Comparison of ENCODE assay signal across 24 cellular contexts in the genomic region with DNA sequence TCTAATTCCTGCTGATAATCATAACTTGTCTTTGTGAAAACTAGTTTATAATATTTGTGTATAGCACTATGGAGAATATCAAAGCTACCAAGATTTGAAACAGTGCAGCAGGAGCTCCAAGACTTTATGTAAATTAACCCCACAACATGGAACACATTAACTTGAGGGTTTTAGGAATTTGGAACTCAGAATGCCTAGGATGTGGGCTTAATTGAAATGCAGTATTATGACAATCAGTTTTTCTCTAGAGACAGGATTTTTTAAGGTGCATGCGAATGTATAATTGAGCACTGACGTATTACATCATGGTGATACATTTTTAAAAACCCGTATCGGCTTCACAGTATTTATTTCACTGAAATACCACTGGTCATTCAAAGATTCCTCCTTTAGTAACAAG.
"Had no signal": no experiment of that assay in that cellular context is flagged by ENCODE, and none has a peak within 500 bp of the region (broad histone marks: within the 10 kb centered on the region; RNA-seq: fewer than 3 reads in every experiment).

No MANE protein-coding gene starts in this region.

- H3K4me1 ChIP-seq: Peyer's patch had no signal

- H3K4me2 ChIP-seq: KMS-11 had no signal

- H3K36me3 Mint-ChIP-seq: activated CD4-positive, alpha-beta memory T cell treated with anti-CD3 and anti-CD28 coated beads for 36 hours; activated naive CD4-positive, alpha-beta T cell treated with anti-CD3 and anti-CD28 coated beads, Interleukin-2, amount 10 ng/mL, durations not matched to agents 7 days and 5 days; activated naive CD8-positive, alpha-beta T cell treated with anti-CD3 and anti-CD28 coated beads for 36 hours had no signal

- H3K4me3 ChIP-seq: cardiac muscle cell, MG63, Peyer's patch had no signal

- DNase-seq: activated CD4-positive, alpha-beta memory T cell treated with anti-CD3 and anti-CD28 coated beads for 36 hours; activated CD4-positive, alpha-beta T cell treated with anti-CD3 and anti-CD28 coated beads, Interleukin-2, amount 10 ng/mL, durations not matched to agents 7 days and 5 days; activated CD4-positive, CD25-positive, alpha-beta regulatory T cell; activated gamma-delta T cell treated with Interleukin-2 at 50 U/mL for 16 hours; activated naive CD4-positive, alpha-beta T cell treated with anti-CD3 and anti-CD28 coated beads, Interleukin-2, amount 10 ng/mL, durations not matched to agents 7 days and 5 days; activated naive CD8-positive, alpha-beta T cell treated with anti-CD3 and anti-CD28 coated beads for 36 hours; activated T-cell treated with anti-CD3 and anti-CD28 coated beads for 4 hours; activated T-cell treated with anti-CD3 and anti-CD28 coated beads, Interleukin-2, amount 50 U/mL, for 48 hours; aorta; brain microvascular endothelial cell; MG63; NCI-H1092 treated with DMSO at 0.1 percent for 48 hours; NCI-H1436; NCI-H1694 treated with DMSO at 0.1 percent for 48 hours; NCI-H2081; NCI-H446; NCI-H524; Peyer's patch; SHP77; T-helper 1 cell had no signal

- H3K9me3 Mint-ChIP-seq: activated CD4-positive, alpha-beta T cell treated with anti-CD3 and anti-CD28 coated beads, Interleukin-2, amount 10 ng/mL, durations not matched to agents 7 days and 5 days; activated naive CD8-positive, alpha-beta T cell treated with anti-CD3 and anti-CD28 coated beads for 36 hours; activated T-helper 17 cell treated with anti-CD3 and anti-CD28 coated beads, Interleukin-2, amount 50 U/mL, for 72 hours had no signal

- H3K27ac Mint-ChIP-seq: activated CD4-positive, alpha-beta memory T cell treated with anti-CD3 and anti-CD28 coated beads for 36 hours; activated CD4-positive, alpha-beta T cell treated with anti-CD3 and anti-CD28 coated beads, Interleukin-2, amount 10 ng/mL, durations not matched to agents 7 days and 5 days; activated naive CD4-positive, alpha-beta T cell treated with anti-CD3 and anti-CD28 coated beads, Interleukin-2, amount 10 ng/mL, durations not matched to agents 7 days and 5 days; activated naive CD8-positive, alpha-beta T cell treated with anti-CD3 and anti-CD28 coated beads for 36 hours; activated T-helper 17 cell treated with anti-CD3 and anti-CD28 coated beads, Interleukin-2, amount 50 U/mL, for 72 hours had no signal

- H3K27me3 ChIP-seq: brain microvascular endothelial cell, cardiac muscle cell, MG63, Peyer's patch had no signal

- H3K27ac ChIP-seq: brain microvascular endothelial cell, cardiac muscle cell, KMS-11, Peyer's patch, VCaP had no signal

- H3K36me3 ChIP-seq: brain microvascular endothelial cell, cardiac muscle cell, MG63, Peyer's patch had no signal

- H3K4me1 Mint-ChIP-seq: activated CD4-positive, alpha-beta T cell treated with anti-CD3 and anti-CD28 coated beads, Interleukin-2, amount 10 ng/mL, durations not matched to agents 7 days and 5 days; activated naive CD4-positive, alpha-beta T cell treated with anti-CD3 and anti-CD28 coated beads, Interleukin-2, amount 10 ng/mL, durations not matched to agents 7 days and 5 days; activated naive CD8-positive, alpha-beta T cell treated with anti-CD3 and anti-CD28 coated beads for 36 hours; activated T-helper 17 cell treated with anti-CD3 and anti-CD28 coated beads, Interleukin-2, amount 50 U/mL, for 72 hours had no signal

- H3K4me3 Mint-ChIP-seq: activated CD4-positive, alpha-beta memory T cell treated with anti-CD3 and anti-CD28 coated beads for 36 hours; activated CD4-positive, alpha-beta T cell treated with anti-CD3 and anti-CD28 coated beads, Interleukin-2, amount 10 ng/mL, durations not matched to agents 7 days and 5 days; activated naive CD4-positive, alpha-beta T cell treated with anti-CD3 and anti-CD28 coated beads, Interleukin-2, amount 10 ng/mL, durations not matched to agents 7 days and 5 days; activated naive CD8-positive, alpha-beta T cell treated with anti-CD3 and anti-CD28 coated beads for 36 hours; activated T-helper 17 cell treated with anti-CD3 and anti-CD28 coated beads, Interleukin-2, amount 50 U/mL, for 72 hours had no signal

- ATAC-seq: activated T-helper 17 cell treated with anti-CD3 and anti-CD28 coated beads, Interleukin-2, amount 50 U/mL, for 72 hours had no signal

- H3K27me3 Mint-ChIP-seq: activated CD4-positive, alpha-beta memory T cell treated with anti-CD3 and anti-CD28 coated beads for 36 hours; activated CD4-positive, alpha-beta T cell treated with anti-CD3 and anti-CD28 coated beads, Interleukin-2, amount 10 ng/mL, durations not matched to agents 7 days and 5 days; activated naive CD4-positive, alpha-beta T cell treated with anti-CD3 and anti-CD28 coated beads, Interleukin-2, amount 10 ng/mL, durations not matched to agents 7 days and 5 days; activated naive CD8-positive, alpha-beta T cell treated with anti-CD3 and anti-CD28 coated beads for 36 hours; activated T-helper 17 cell treated with anti-CD3 and anti-CD28 coated beads, Interleukin-2, amount 50 U/mL, for 72 hours had no signal
